10 cellular contexts compared by ENCODE assay signal in the genomic region with DNA sequence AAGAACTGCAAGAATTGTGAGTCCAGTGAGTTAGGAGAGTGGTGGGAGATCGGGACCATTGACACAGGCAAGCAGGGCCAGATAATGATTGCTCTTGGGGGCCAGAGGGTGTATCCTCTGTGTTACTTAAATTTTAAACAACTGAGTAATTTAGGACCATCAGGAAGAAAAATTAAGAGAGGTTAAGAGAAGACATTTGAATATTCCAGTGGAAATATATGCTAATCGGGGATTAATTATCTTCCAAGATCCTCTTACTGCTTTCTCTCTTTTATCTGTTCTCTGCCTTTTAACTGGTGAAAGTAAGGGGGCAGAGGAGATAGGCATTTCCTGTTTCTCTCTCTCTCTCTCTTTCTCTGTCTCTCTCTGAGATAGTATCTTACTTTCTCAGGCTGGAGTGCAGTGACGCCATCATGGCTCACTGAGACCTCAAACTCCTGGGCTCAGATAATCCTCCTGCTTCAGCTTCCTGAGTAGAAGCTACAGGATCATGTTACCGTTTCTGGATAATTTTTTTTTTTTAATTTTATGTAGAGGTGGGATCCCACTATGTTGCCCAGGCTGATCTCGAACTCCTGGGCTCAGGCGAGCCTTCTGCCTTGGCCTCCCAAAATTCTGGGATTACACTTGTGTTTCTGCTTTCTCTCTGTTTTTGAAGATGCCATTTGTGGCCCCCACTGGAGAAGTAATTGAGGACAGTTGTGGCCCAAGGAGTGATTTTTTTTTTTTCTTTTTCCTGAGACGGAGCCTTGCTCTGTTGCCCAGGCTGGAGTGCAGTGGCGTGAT.
DNase-seq lines count a peak whose midpoint lies in the region; ATAC-seq and TF ChIP-seq lines count a peak whose summit lies in the region.
"Had no signal": no experiment of that assay in that cellular context is flagged by ENCODE, and none has a peak within 500 bp of the region (broad histone marks: within the 10 kb centered on the region; RNA-seq: fewer than 3 reads in every experiment).

No MANE protein-coding gene starts in this region.

- H3K4me1 Mint-ChIP-seq in activated CD8-positive, alpha-beta T cell treated with anti-CD3 and anti-CD28 coated beads, Interleukin-2, amount 10 ng/mL, durations not matched to agents 7 days and 5 days (ENCODE audit: low read depth): peaks cover 16% of the 10 kb centered on the region

- 0 out of 2 replicates have a peak, but pooled peaks cover 4% of the 10 kb centered on the region for H3K4me1 ChIP-seq in BE2C

- DNase-seq in BE2C (peak; percentile 21), islet precursor cell (peak; percentile 89), DMS53 (lab: John Stamatoyannopoulos, UW) (no peak), NCI-H1930 (lab: John Stamatoyannopoulos, UW) (no peak), substantia nigra (lab: John Stamatoyannopoulos, UW) (no peak)
- peak; percentile 72 for DNase-seq in Jurkat, Clone E6-1 (ENCODE audit: low read depth, low spot score)
- peak; percentile 44 for DNase-seq in activated CD8-positive, alpha-beta T cell treated with anti-CD3 and anti-CD28 coated beads, Interleukin-2, amount 10 ng/mL, durations not matched to agents 7 days and 5 days
- DNase-seq: anterior cingulate cortex, left lung had no signal

- no peaks in the 10 kb centered on the region for H3K27me3 ChIP-seq in BE2C
- H3K27me3 ChIP-seq: left lung had no signal

- POLR2A ChIA-PET in activated CD8-positive, alpha-beta T cell treated with anti-CD3 and anti-CD28 coated beads, Interleukin-2, amount 10 ng/mL, durations not matched to agents 7 days and 5 days (lab: Charles Lee): no interaction called here

- H3K4me3 Mint-ChIP-seq in activated CD8-positive, alpha-beta T cell treated with anti-CD3 and anti-CD28 coated beads, Interleukin-2, amount 10 ng/mL, durations not matched to agents 7 days and 5 days: peak overlapping the region; percentile 5

- no peaks in the 10 kb centered on the region for H3K9me3 ChIP-seq in BE2C
- H3K9me3 ChIP-seq: left lung had no signal

- H3K27ac ChIP-seq in substantia nigra (ENCODE audit: low read depth, low read length, poor library complexity, severe bottlenecking): no peak overlapping the region
- H3K27ac ChIP-seq: left lung had no signal

- CTCF ChIA-PET in activated CD8-positive, alpha-beta T cell treated with anti-CD3 and anti-CD28 coated beads, Interleukin-2, amount 10 ng/mL, durations not matched to agents 7 days and 5 days (lab: Charles Lee): interaction anchor here (0.8 to 1.4 kb wide), 2 partner anchors 85 to 100 kb away, joined by 3 read pairs; a partner anchor contains a TSS

- peaks cover 4% of the 10 kb centered on the region for H3K36me3 Mint-ChIP-seq in activated CD8-positive, alpha-beta T cell treated with anti-CD3 and anti-CD28 coated beads, Interleukin-2, amount 10 ng/mL, durations not matched to agents 7 days and 5 days (ENCODE audit: low read depth)

- peak overlapping the region; percentile 37 for H3K27ac Mint-ChIP-seq in activated CD8-positive, alpha-beta T cell treated with anti-CD3 and anti-CD28 coated beads, Interleukin-2, amount 10 ng/mL, durations not matched to agents 7 days and 5 days

- H3K4me3 ChIP-seq in BE2C (ENCODE audit: low read depth, low read length): no peak overlapping the region
- peak overlapping the region; percentile 7; the same call in 1 of the 2 replicates for H3K4me3 ChIP-seq in Jurkat, Clone E6-1 (ENCODE audit: low read length)
- H3K4me3 ChIP-seq: left lung had no signal

- ATAC-seq in activated CD8-positive, alpha-beta T cell treated with anti-CD3 and anti-CD28 coated beads, Interleukin-2, amount 10 ng/mL, durations not matched to agents 7 days and 5 days: peak; percentile 85
- ATAC-seq in GM19463 (IDR thresholded peaks at IDR 0.05; ENCODE audit: unreplicated experiment): no peak
- ATAC-seq: left lung had no signal

- no peaks in the 10 kb centered on the region for H3K9me3 Mint-ChIP-seq in activated CD8-positive, alpha-beta T cell treated with anti-CD3 and anti-CD28 coated beads, Interleukin-2, amount 10 ng/mL, durations not matched to agents 7 days and 5 days (ENCODE audit: insufficient read depth)

- no peaks in the 10 kb centered on the region for H3K27me3 Mint-ChIP-seq in activated CD8-positive, alpha-beta T cell treated with anti-CD3 and anti-CD28 coated beads, Interleukin-2, amount 10 ng/mL, durations not matched to agents 7 days and 5 days (ENCODE audit: low read depth)

- no peaks in the 10 kb centered on the region for H3K36me3 ChIP-seq in BE2C

- no peak for TF ChIP-seq CTCF in BE2C (IDR thresholded peaks at IDR 0.05; ENCODE audit: low read depth, low read length)

Comparison
In these comparisons a context has a peak if more than half of its experiments do, and no peak if none do; other contexts are left out.
1. DNase-seq: peak in BE2C (single experiment), Jurkat, Clone E6-1 (single experiment), activated CD8-positive, alpha-beta T cell treated with anti-CD3 and anti-CD28 coated beads, Interleukin-2, amount 10 ng/mL, durations not matched to agents 7 days and 5 days (single experiment) and islet precursor cell (single experiment); none in DMS53 (single experiment), NCI-H1930 (0 of 2) and substantia nigra (0 of 49).